1 cellular context compared by ENCODE assay signal in the genomic region with DNA sequence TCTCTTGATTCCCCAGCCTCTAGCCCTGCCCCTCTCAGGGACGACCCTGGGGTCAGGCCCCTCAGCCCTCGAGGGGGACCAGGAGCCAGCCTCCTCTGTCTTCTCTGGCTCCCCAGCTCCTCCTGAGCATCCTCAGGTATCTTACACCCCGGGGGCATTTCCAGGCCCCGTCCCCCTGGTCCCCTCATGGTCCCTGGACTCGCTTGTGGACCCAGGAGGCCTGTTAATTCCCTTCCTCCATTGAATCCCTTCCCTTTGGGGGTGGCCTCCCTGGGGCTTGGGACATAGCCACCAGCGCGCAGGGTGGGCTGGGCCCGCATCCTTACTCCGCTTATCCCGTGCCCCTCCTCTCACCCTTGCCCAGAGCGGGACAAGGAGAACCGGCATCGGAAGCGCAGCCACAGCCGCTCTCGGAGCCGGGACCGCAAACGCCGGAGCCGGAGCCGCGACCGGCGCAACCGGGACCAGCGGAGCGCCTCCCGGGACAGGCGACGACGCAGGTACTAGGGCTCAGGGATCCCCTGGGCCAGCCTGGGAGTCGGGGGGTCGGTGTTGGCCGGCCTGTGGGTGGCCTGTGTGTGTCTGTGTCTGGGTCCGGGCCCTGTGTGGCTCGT.
TF ChIP-seq lines count a peak whose summit lies in the region.

No MANE protein-coding gene starts in this region.

TF ChIP-seq in GM12878, 131 proteins besides CTCF, POLR2A, EP300 and RAD21:
- TF ChIP-seq MTA2 (IDR thresholded peaks at IDR 0.05; ENCODE audit: low read depth) (no peak), EED (IDR thresholded peaks at IDR 0.05; ENCODE audit: low read depth) (no peak), TAF1 (IDR thresholded peaks at IDR 0.05; ENCODE audit: borderline replicate concordance, low read depth, low read length) (no peak), FOXM1 (IDR thresholded peaks at IDR 0.05; ENCODE audit: low read depth, low read length) (no peak), BCL11A (IDR thresholded peaks at IDR 0.05; ENCODE audit: low read depth, low read length) (no peak), RUNX3 (IDR thresholded peaks at IDR 0.05; ENCODE audit: low read length) (no peak), CBX5 (IDR thresholded peaks at IDR 0.05; ENCODE audit: low read depth) (no peak), ZBED1 (IDR thresholded peaks at IDR 0.05; ENCODE audit: borderline replicate concordance) (no peak), HDAC6 (IDR thresholded peaks at IDR 0.05; ENCODE audit: unreplicated experiment) (no peak), SREBF2 (IDR thresholded peaks at IDR 0.05; ENCODE audit: low read length) (no peak), YBX1 (IDR thresholded peaks at IDR 0.05) (no peak), WRNIP1 (IDR thresholded peaks at IDR 0.05; ENCODE audit: borderline replicate concordance, low read depth, low read length) (no peak), RCOR1 (conservative IDR thresholded peaks at IDR 0.05; ENCODE audit: low read depth, low read length) (no peak)
- TF ChIP-seq, protein P1, sequence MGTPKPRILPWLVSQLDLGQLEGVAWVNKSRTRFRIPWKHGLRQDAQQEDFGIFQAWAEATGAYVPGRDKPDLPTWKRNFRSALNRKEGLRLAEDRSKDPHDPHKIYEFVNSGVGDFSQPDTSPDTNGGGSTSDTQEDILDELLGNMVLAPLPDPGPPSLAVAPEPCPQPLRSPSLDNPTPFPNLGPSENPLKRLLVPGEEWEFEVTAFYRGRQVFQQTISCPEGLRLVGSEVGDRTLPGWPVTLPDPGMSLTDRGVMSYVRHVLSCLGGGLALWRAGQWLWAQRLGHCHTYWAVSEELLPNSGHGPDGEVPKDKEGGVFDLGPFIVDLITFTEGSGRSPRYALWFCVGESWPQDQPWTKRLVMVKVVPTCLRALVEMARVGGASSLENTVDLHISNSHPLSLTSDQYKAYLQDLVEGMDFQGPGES (IDR thresholded peaks at IDR 0.05) = no peak
- TF ChIP-seq, protein P2, sequence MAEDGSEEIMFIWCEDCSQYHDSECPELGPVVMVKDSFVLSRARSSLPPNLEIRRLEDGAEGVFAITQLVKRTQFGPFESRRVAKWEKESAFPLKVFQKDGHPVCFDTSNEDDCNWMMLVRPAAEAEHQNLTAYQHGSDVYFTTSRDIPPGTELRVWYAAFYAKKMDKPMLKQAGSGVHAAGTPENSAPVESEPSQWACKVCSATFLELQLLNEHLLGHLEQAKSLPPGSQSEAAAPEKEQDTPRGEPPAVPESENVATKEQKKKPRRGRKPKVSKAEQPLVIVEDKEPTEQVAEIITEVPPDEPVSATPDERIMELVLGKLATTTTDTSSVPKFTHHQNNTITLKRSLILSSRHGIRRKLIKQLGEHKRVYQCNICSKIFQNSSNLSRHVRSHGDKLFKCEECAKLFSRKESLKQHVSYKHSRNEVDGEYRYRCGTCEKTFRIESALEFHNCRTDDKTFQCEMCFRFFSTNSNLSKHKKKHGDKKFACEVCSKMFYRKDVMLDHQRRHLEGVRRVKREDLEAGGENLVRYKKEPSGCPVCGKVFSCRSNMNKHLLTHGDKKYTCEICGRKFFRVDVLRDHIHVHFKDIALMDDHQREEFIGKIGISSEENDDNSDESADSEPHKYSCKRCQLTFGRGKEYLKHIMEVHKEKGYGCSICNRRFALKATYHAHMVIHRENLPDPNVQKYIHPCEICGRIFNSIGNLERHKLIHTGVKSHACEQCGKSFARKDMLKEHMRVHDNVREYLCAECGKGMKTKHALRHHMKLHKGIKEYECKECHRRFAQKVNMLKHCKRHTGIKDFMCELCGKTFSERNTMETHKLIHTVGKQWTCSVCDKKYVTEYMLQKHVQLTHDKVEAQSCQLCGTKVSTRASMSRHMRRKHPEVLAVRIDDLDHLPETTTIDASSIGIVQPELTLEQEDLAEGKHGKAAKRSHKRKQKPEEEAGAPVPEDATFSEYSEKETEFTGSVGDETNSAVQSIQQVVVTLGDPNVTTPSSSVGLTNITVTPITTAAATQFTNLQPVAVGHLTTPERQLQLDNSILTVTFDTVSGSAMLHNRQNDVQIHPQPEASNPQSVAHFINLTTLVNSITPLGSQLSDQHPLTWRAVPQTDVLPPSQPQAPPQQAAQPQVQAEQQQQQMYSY (CRISPR knock-in tag; IDR thresholded peaks at IDR 0.05) = no peak
